Comparison of ENCODE assay signal across 1 cellular context in the genomic region with DNA sequence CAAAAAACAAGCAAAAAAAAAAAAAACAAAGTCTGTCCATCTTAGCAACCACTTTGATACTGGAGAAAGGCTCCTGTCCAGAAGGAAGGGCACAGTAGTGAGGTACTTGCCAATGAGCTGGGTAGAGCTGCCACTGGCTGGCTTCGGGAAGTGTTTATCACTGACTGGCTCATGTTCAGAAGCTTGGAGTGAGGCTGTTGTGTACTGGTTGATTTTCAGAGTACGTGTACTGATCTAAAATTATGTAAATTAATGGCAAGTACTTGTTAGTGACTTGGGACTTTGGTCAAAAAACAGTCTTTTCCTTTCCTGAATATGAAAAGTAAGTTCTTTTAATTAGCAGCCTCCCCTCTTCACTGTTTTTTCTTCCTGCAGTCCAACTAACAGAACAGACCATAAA.
TF ChIP-seq lines count a peak whose summit lies in the region.

No MANE protein-coding gene starts in this region.

TF ChIP-seq in A549, 52 proteins besides CTCF, POLR2A, EP300 and RAD21 (continued from another document):
- TF ChIP-seq CHD4 (IDR thresholded peaks at IDR 0.05; ENCODE audit: borderline replicate concordance) (no peak), HEYL (CRISPR knock-in tag; IDR thresholded peaks at IDR 0.05) (no peak), TFCP2L1 (CRISPR knock-in tag; IDR thresholded peaks at IDR 0.05) (no peak), CBX8 (IDR thresholded peaks at IDR 0.05) (no peak), HOXB5 (CRISPR knock-in tag; IDR thresholded peaks at IDR 0.05) (no peak)
